In genomic region chr2:20430461-20431302, GRCh38 we compare ENCODE assay signal across 10 cellular contexts. TPM values are rescaled to one million over a fixed set of nuclear protein-coding genes. Genes with fewer than 3 reads are reported as not detected.
DNase-seq lines count a peak whose midpoint lies in the region; ATAC-seq and TF ChIP-seq lines count a peak whose summit lies in the region.
"Had no signal": no experiment of that assay in that cellular context is flagged by ENCODE, and none has a peak within 500 bp of the region (broad histone marks: within the 10 kb centered on the region; RNA-seq: fewer than 3 reads in every experiment).

No MANE protein-coding gene starts in this region.

- H3K9me3 Mint-ChIP-seq in CD4-positive, alpha-beta memory T cell: no peaks in the 10 kb centered on the region

- H2BK5ac ChIP-seq in mesendoderm (ENCODE audit: low read length): no peak overlapping the region

- H4K5ac ChIP-seq in mesendoderm (ENCODE audit: low read length): no peak overlapping the region

- H3K36me3 ChIP-seq in stomach (no peaks in the 10 kb centered on the region), mesendoderm (ENCODE audit: control insufficient read depth, insufficient read depth, low read length) (no peaks in the 10 kb centered on the region)
- no peaks in the 10 kb centered on the region for H3K36me3 ChIP-seq in CD4-positive, alpha-beta memory T cell (ENCODE audit: insufficient read depth, low read length)

- H3K23ac ChIP-seq in mesendoderm (ENCODE audit: low read length): no peak overlapping the region

- 84 to 91% (median 90%) methylated on average over 7 of the region's 7 CpGs for WGBS in stomach, 5 donors
- no CpG with 5 or more reads among the region's 7 CpGs for WGBS in mesendoderm (ENCODE audit: extremely low coverage, insufficient coverage, low lambda C conversion rate)

- POLR2A ChIA-PET in CD4-positive, alpha-beta memory T cell (lab: Charles Lee; ENCODE audit: partially characterized antibody): no interaction called here

- H3K18ac ChIP-seq in mesendoderm (ENCODE audit: low read length): no peak overlapping the region

- H3K79me1 ChIP-seq in mesendoderm (ENCODE audit: low read length): no peaks in the 10 kb centered on the region

- H3K4ac ChIP-seq in mesendoderm (ENCODE audit: low read depth, low read length): no peak overlapping the region

- intact Hi-C loops in stomach (cut with DNase I; ENCODE audit: low total_unique reads): no loop called here
- intact Hi-C loops in CD4-positive, alpha-beta memory T cell (cut with micrococcal nuclease): no loop called here

- TF ChIP-seq EP300 in stomach (IDR thresholded peaks at IDR 0.05): no peak

- H4K8ac ChIP-seq in mesendoderm (ENCODE audit: low read depth, low read length): no peak overlapping the region

- no peak overlapping the region for H2AK5ac ChIP-seq in mesendoderm (ENCODE audit: low read length)

- H3K56ac ChIP-seq in mesendoderm (ENCODE audit: low read length): no peak overlapping the region

- H3K27ac Mint-ChIP-seq in CD4-positive, alpha-beta memory T cell: no peak overlapping the region

- no peak for TF ChIP-seq CTCF in epithelial cell of esophagus (IDR thresholded peaks at IDR 0.05; ENCODE audit: insufficient read depth, low read depth, low read length, missing control alignments)
- TF ChIP-seq CTCF in stomach (IDR thresholded peaks at IDR 0.05): no peak

- peak overlapping the region in 3 of 5 donors; percentile 39 to 63 (median 40) for H3K27ac ChIP-seq in stomach
- H3K27ac ChIP-seq in CD4-positive, alpha-beta memory T cell (ENCODE audit: low read depth, low read length): no peak overlapping the region
- H3K27ac ChIP-seq in mesendoderm (ENCODE audit: low read depth, low read length): no peak overlapping the region

- peak; percentile 14 for DNase-seq in activated naive CD4-positive, alpha-beta T cell treated with Interleukin-2 at 50 U/mL for 16 hours
- DNase-seq in activated naive CD4-positive, alpha-beta T cell treated with anti-CD3 and anti-CD28 coated beads, Interleukin-2, amount 50 U/mL, for 16 hours: no peak
- DNase-seq in epithelial cell of esophagus (ENCODE audit: low read depth): peak; percentile 82
- no peak for DNase-seq in stomach
- no peak for DNase-seq in AML-193 (lab: John Stamatoyannopoulos, UW)
- DNase-seq in CD4-positive, alpha-beta memory T cell: no peak
- no peak for DNase-seq in mesendoderm
- DNase-seq: C1 segment of cervical spinal cord, psoas muscle had no signal

- no peak overlapping the region for H2BK15ac ChIP-seq in mesendoderm (replicated peaks; ENCODE audit: low read depth)

- H3K79me2 ChIP-seq in mesendoderm (ENCODE audit: control insufficient read depth, insufficient read depth, low read length): no peaks in the 10 kb centered on the region

- H3K27me3 Mint-ChIP-seq in CD4-positive, alpha-beta memory T cell: peaks cover 1 to 5% of the 10 kb centered on the region in 2 donors

- H3K27me3 ChIP-seq in stomach: no peaks in the 10 kb centered on the region
- no peaks in the 10 kb centered on the region for H3K27me3 ChIP-seq in CD4-positive, alpha-beta memory T cell (ENCODE audit: insufficient read depth, low read length)
- H3K27me3 ChIP-seq in mesendoderm (ENCODE audit: insufficient read depth, low read length, poor library complexity): no peaks in the 10 kb centered on the region

- H3K36me3 Mint-ChIP-seq in CD4-positive, alpha-beta memory T cell: no peaks in the 10 kb centered on the region

- TF ChIP-seq POLR2A in stomach (IDR thresholded peaks at IDR 0.05): no peak

- peaks cover 0 to 5% (median 1%) of the 10 kb centered on the region in 4 donors for H3K4me1 Mint-ChIP-seq in CD4-positive, alpha-beta memory T cell

- H3K4me1 ChIP-seq in stomach: peaks cover 1 to 35% (median 24%) of the 10 kb centered on the region in 4 donors
- no peaks in the 10 kb centered on the region for H3K4me1 ChIP-seq in CD4-positive, alpha-beta memory T cell (ENCODE audit: insufficient read depth, low read length)
- H3K4me1 ChIP-seq in mesendoderm (ENCODE audit: control insufficient read depth, low read depth, low read length): no peaks in the 10 kb centered on the region

- H3K4me3 ChIP-seq in epithelial cell of esophagus (ENCODE audit: low read length): no peak overlapping the region
- no peak overlapping the region for H3K4me3 ChIP-seq in stomach
- H3K4me3 ChIP-seq in CD4-positive, alpha-beta memory T cell (ENCODE audit: low read length in 2 of 2): no peak overlapping the region
- H3K4me3 ChIP-seq in mesendoderm (ENCODE audit: low read length): no peak overlapping the region
- H3K4me3 ChIP-seq: psoas muscle had no signal

- no peak overlapping the region for H3K4me3 Mint-ChIP-seq in CD4-positive, alpha-beta memory T cell

- H3K9me3 ChIP-seq in stomach: no peaks in the 10 kb centered on the region
- H3K9me3 ChIP-seq in CD4-positive, alpha-beta memory T cell (ENCODE audit: control insufficient read depth in 1 of 2, low read length in 2 of 2): no peaks in the 10 kb centered on the region
- H3K9me3 ChIP-seq: psoas muscle had no signal

- H2BK120ac ChIP-seq in mesendoderm (ENCODE audit: low read depth, low read length): no peak overlapping the region

- H3K9ac ChIP-seq in mesendoderm (ENCODE audit: low read length): no peak overlapping the region

- peak; percentile 39 for ATAC-seq in HG03565 (IDR thresholded peaks at IDR 0.05; ENCODE audit: unreplicated experiment)

- CTCF ChIA-PET in CD4-positive, alpha-beta memory T cell (lab: Charles Lee; ENCODE audit: partially characterized antibody): interaction anchor here (1.0 kb wide), 1 partner anchor 10 kb away, joined by 4 read pairs; no protein-coding TSS in a partner anchor

- no peak overlapping the region for H3K4me2 ChIP-seq in mesendoderm (ENCODE audit: low read length)

RNA-seq across cellular contexts. Expression of gene RHOB, which starts 16.2 kb away (rescaled TPM):
- 1,000 to 10,000 TPM in 1 of 5 donors, 100 to 1,000 TPM in 4; 353 to 1,146 (median 607) TPM for total RNA-seq in stomach
- 100 to 1,000 TPM; 143 to 327 (median 145) TPM for polyA plus RNA-seq in stomach
- 1 to 10 TPM; 7.9 to 8.9 TPM for total RNA-seq in CD4-positive, alpha-beta memory T cell
- under 1 TPM; 0.68 to 0.94 TPM for polyA plus RNA-seq in CD4-positive, alpha-beta memory T cell
- polyA plus RNA-seq in mesendoderm (2013, experiment 1 of 2): 109 TPM
- 109 TPM for polyA plus RNA-seq in mesendoderm (2013, experiment 2 of 2)

Comparison
In these comparisons a context has a peak if more than half of its experiments do, and no peak if none do; other contexts are left out.
1. DNase-seq: peak in activated naive CD4-positive, alpha-beta T cell treated with Interleukin-2 at 50 U/mL for 16 hours (single experiment) and epithelial cell of esophagus (single experiment); none in activated naive CD4-positive, alpha-beta T cell treated with anti-CD3 and anti-CD28 coated beads, Interleukin-2, amount 50 U/mL, for 16 hours (single experiment), stomach (single experiment), AML-193 (0 of 2), CD4-positive, alpha-beta memory T cell (0 of 5) and mesendoderm (single experiment).
2. H3K27ac ChIP-seq: peak in stomach (3 of 5); none in CD4-positive, alpha-beta memory T cell (single experiment) and mesendoderm (single experiment).
3. RNA of gene RHOB, which starts 16.2 kb away (total RNA-seq): 353 to 1,146 TPM in stomach; 7.9 to 8.9 TPM in CD4-positive, alpha-beta memory T cell; every median in the first group is over 10 times any median in the second.